In genomic region chr7:24291271-24291670, GRCh38 we compare ENCODE assay signal across 21 cellular contexts. TPM values are rescaled to one million over a fixed set of nuclear protein-coding genes. Genes with fewer than 3 reads are reported as not detected.
DNase-seq lines count a peak whose midpoint lies in the region; ATAC-seq, FAIRE-seq and TF ChIP-seq lines count a peak whose summit lies in the region.
"Had no signal": no experiment of that assay in that cellular context is flagged by ENCODE, and none has a peak within 500 bp of the region (broad histone marks: within the 10 kb centered on the region; RNA-seq: fewer than 3 reads in every experiment).

No MANE protein-coding gene starts in this region.

- H3K27me3 ChIP-seq in bronchial epithelial cell (ENCODE audit: control insufficient read depth, insufficient read depth, low read length): no peaks in the 10 kb centered on the region
- peaks cover 17 to 36% of the 10 kb centered on the region in 2 donors for H3K27me3 ChIP-seq in left lung
- H3K27me3 ChIP-seq in HepG2 (ENCODE audit: control insufficient read depth in 1 of 2, insufficient read depth in 2 of 2, low read length in 2 of 2): peaks cover 0 to 3% of the 10 kb centered on the region in 2 experiments; a peak in 1 of 5 replicates

- peaks cover 14% of the 10 kb centered on the region for H3K27me3 Mint-ChIP-seq in MCF 10A (ENCODE audit: insufficient read depth, unreplicated experiment)

- TF ChIP-seq CTCF in MCF 10A (IDR thresholded peaks at IDR 0.05; ENCODE audit: unreplicated experiment) (no peak), bronchial epithelial cell (IDR thresholded peaks at IDR 0.05; ENCODE audit: insufficient read depth, low read length, severe bottlenecking) (no peak), left lung (IDR thresholded peaks at IDR 0.05) (no peak), HepG2 (CRISPR knock-in tag; IDR thresholded peaks at IDR 0.05) (no peak)

- DNase-seq in T47D (ENCODE audit: low read depth in 1 of 2, low spot score in 1 of 2) (peak; percentile 55 to 93), MCF 10A (ENCODE audit: unreplicated experiment) (no peak), bronchial epithelial cell (ENCODE audit: low read depth) (peak; percentile 31), left lung (no peak), HepG2 (ENCODE audit: low spot score) (no peak)
- DNase-seq: AML-193; C1 segment of cervical spinal cord; CD4-positive, alpha-beta memory T cell; DMS79; IMR-90; KBM-7 had no signal

- no peak for TF ChIP-seq EP300 in HepG2 (IDR thresholded peaks at IDR 0.05; ENCODE audit: low read depth in 2 of 2, low read length in 2 of 2)
- no peak for TF ChIP-seq EP300 in HepG2 (CRISPR knock-in tag; IDR thresholded peaks at IDR 0.05; ENCODE audit: borderline replicate concordance)

- WGBS in HepG2 (ENCODE audit: low lambda C conversion rate): 5% methylated on average over 7 of the region's 7 CpGs

- H3K9me3 ChIP-seq in left lung (no peaks in the 10 kb centered on the region), HepG2 (ENCODE audit: low read length) (no peaks in the 10 kb centered on the region)
- H3K9me3 ChIP-seq: HAP-1 had no signal

- peak; percentile 70 for ATAC-seq in left lung
- no peak for ATAC-seq in HG03442 (IDR thresholded peaks at IDR 0.05; ENCODE audit: unreplicated experiment)
- ATAC-seq in GM21381 (IDR thresholded peaks at IDR 0.05; ENCODE audit: unreplicated experiment): no peak
- ATAC-seq in HepG2: no peak
- no peak for ATAC-seq in HG03571 (IDR thresholded peaks at IDR 0.05; ENCODE audit: unreplicated experiment)

- no peak for TF ChIP-seq RAD21 in HepG2 (CRISPR knock-in tag; IDR thresholded peaks at IDR 0.05)

- H3K27ac ChIP-seq in left lung (no peak overlapping the region), HepG2 (ENCODE audit: extremely low read length, insufficient read depth, low read length) (no peak overlapping the region)
- H3K27ac ChIP-seq: 22Rv1, HL-60 had no signal

- TF ChIP-seq POLR2A in HepG2 (IDR thresholded peaks at IDR 0.05; ENCODE audit: insufficient read depth in 1 of 2, low read depth in 2 of 2, low read length in 2 of 2): no peak

- no peaks in the 10 kb centered on the region for H3K36me3 ChIP-seq in bronchial epithelial cell (ENCODE audit: control insufficient read depth, insufficient read depth, low read length)
- no peaks in the 10 kb centered on the region for H3K36me3 ChIP-seq in left lung
- no peaks in the 10 kb centered on the region for H3K36me3 ChIP-seq in HepG2 (replicated peaks in 1 of 2; ENCODE audit: control insufficient read depth in 1 of 2, insufficient read depth in 2 of 2, low read length in 2 of 2)
- H3K36me3 ChIP-seq: HAP-1 had no signal

- no peak overlapping the region for H3K27ac Mint-ChIP-seq in MCF 10A (ENCODE audit: low read depth, unreplicated experiment)
- H3K27ac Mint-ChIP-seq: CD4-positive, alpha-beta memory T cell had no signal

- no peak overlapping the region for H3K4me2 ChIP-seq in HepG2 (ENCODE audit: low read depth, low read length)

- H3K4me1 Mint-ChIP-seq in MCF 10A (ENCODE audit: insufficient read depth, unreplicated experiment): peaks cover 6% of the 10 kb centered on the region

- CTCF ChIA-PET in MCF 10A (lab: Yijun Ruan, JAX): interaction anchor here (0.7 to 2.4 kb wide), 7 partner anchors 10 to 1182 kb away, joined by 3 to 24 read pairs (median 3); no protein-coding TSS in a partner anchor
- CTCF ChIA-PET in HepG2 (lab: Yijun Ruan, JAX; ENCODE audit: low intra/inter-chr PET ratio, low total read pairs): interaction anchor here (2.9 kb wide), 1 partner anchor 374 kb away, joined by 14 read pairs; no protein-coding TSS in a partner anchor

- H4K20me1 ChIP-seq in HepG2 (ENCODE audit: insufficient read depth, low read length): no peaks in the 10 kb centered on the region

- no peak for FAIRE-seq in bronchial epithelial cell (lab: Jason Lieb, UNC)
- FAIRE-seq in HepG2 (lab: Jason Lieb, UNC): no peak
- FAIRE-seq: GM12878, GM18507, H1 had no signal

- H3K9ac ChIP-seq in HepG2 (ENCODE audit: insufficient read depth, low read depth, low read length): no peak overlapping the region

- no peak overlapping the region for H2AFZ ChIP-seq in HepG2 (ENCODE audit: low read length)

- no peaks in the 10 kb centered on the region for H3K79me2 ChIP-seq in HepG2 (ENCODE audit: insufficient read depth, low read length)

- in situ Hi-C loops in T47D (cut with HindIII; ENCODE audit: low pct_unique_long_range_greater_than_20kb, low sequenced_read_pairs) (no loop called here), HepG2 (cut with HindIII; ENCODE audit: extremely low pct_ligation_motif_present, low pct_unique_long_range_greater_than_20kb) (loop anchor here (10.0 kb wide), 1 partner anchor 374 kb away; no protein-coding TSS in a partner anchor)

- intact Hi-C loops in MCF 10A (cut with micrococcal nuclease): loop anchor here (2.0 to 5.0 kb wide), 3 partner anchors 282 to 808 kb away; partner anchors contain the start of gene PALS2
- intact Hi-C loops in left lung (cut with DNase I): loop anchor here in 1 of 2 donors (5.0 kb wide), 1 partner anchor 376 kb away; no protein-coding TSS in a partner anchor
- intact Hi-C loops in HepG2 (cut with micrococcal nuclease; ENCODE audit: unreplicated experiment): loop anchor here (2.0 to 5.0 kb wide), 2 partner anchors 296 to 374 kb away; no protein-coding TSS in a partner anchor

- H3K9me3 Mint-ChIP-seq in MCF 10A (ENCODE audit: unreplicated experiment): no peaks in the 10 kb centered on the region
- H3K9me3 Mint-ChIP-seq: CD4-positive, alpha-beta memory T cell had no signal

- POLR2A ChIA-PET in MCF 10A (lab: Yijun Ruan, JAX) (no interaction called here), HepG2 (lab: Yijun Ruan, JAX) (no interaction called here)

- BruUV-seq in MCF 10A (replicated peaks; lab: Mats Ljungman, UMichigan) (no TSS peak), HepG2 (replicated peaks; lab: Mats Ljungman, UMichigan) (no TSS peak)

- H3K4me3 Mint-ChIP-seq in MCF 10A (ENCODE audit: unreplicated experiment): no peak overlapping the region
- H3K4me3 Mint-ChIP-seq: CD4-positive, alpha-beta memory T cell had no signal

- no peak overlapping the region for H3K4me3 ChIP-seq in bronchial epithelial cell (ENCODE audit: low read depth, low read length)
- H3K4me3 ChIP-seq in left lung: no peak overlapping the region
- H3K4me3 ChIP-seq in HepG2 (replicated peaks in 1 of 3; ENCODE audit: insufficient read depth in 1 of 3, low read depth in 2 of 3, low read length in 3 of 3): no peak overlapping the region
- H3K4me3 ChIP-seq: GM12878, HAP-1 had no signal

- H3K4me1 ChIP-seq in left lung: no peaks in the 10 kb centered on the region
- no peaks in the 10 kb centered on the region for H3K4me1 ChIP-seq in HepG2 (ENCODE audit: insufficient read depth, low read length)
- H3K4me1 ChIP-seq: HAP-1 had no signal

- no peaks in the 10 kb centered on the region for H3K36me3 Mint-ChIP-seq in MCF 10A (ENCODE audit: insufficient read depth, unreplicated experiment)
- H3K36me3 Mint-ChIP-seq: CD4-positive, alpha-beta memory T cell had no signal

TF ChIP-seq in HepG2, 621 proteins besides CTCF, POLR2A, EP300 and RAD21 (continues in another document):
- TF ChIP-seq IRX3 (CRISPR knock-in tag; IDR thresholded peaks at IDR 0.05; ENCODE audit: borderline replicate concordance, low read depth): no peak
- TF ChIP-seq, protein P1, sequence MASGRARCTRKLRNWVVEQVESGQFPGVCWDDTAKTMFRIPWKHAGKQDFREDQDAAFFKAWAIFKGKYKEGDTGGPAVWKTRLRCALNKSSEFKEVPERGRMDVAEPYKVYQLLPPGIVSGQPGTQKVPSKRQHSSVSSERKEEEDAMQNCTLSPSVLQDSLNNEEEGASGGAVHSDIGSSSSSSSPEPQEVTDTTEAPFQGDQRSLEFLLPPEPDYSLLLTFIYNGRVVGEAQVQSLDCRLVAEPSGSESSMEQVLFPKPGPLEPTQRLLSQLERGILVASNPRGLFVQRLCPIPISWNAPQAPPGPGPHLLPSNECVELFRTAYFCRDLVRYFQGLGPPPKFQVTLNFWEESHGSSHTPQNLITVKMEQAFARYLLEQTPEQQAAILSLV (CRISPR knock-in tag; IDR thresholded peaks at IDR 0.05; ENCODE audit: borderline replicate concordance): no peak

RNA-seq across cellular contexts. Expression of gene NPY, which starts 7.3 kb away (rescaled TPM):
- not detected in 2 replicates for total RNA-seq in MCF 10A (2022)
- total RNA-seq in bronchial epithelial cell: not detected in 2 replicates
- total RNA-seq in left lung: not detected
- not detected in 2 replicates for total RNA-seq in HepG2 (2016; rRNA removed; fragmentation: Illumina TruSeq; extraction: Trizol)
- total RNA-seq in HepG2 (2016; cell fraction: cytosol; rRNA removed; fragmentation: Illumina TruSeq; extraction: Trizol; ENCODE audit: low read depth): not detected in 2 replicates
- not detected in 2 replicates for total RNA-seq in HepG2 (2016; cell fraction: insoluble cytoplasmic fraction; rRNA removed; fragmentation: Illumina TruSeq; extraction: Trizol)
- total RNA-seq in HepG2 (2016; cell fraction: membrane; rRNA removed; fragmentation: Illumina TruSeq; extraction: Trizol): not detected in 2 replicates
- total RNA-seq in HepG2 (2016; cell fraction: nucleus; rRNA removed; fragmentation: Illumina TruSeq; extraction: Trizol): not detected in 2 replicates
- polyA plus RNA-seq in HepG2 (2011; rRNA removed): not detected in 2 replicates
- polyA plus RNA-seq in HepG2 (2011; cell fraction: cytosol; rRNA removed): not detected in 2 replicates
- polyA plus RNA-seq in HepG2 (2011; cell fraction: nucleus; rRNA removed): not detected in 2 replicates
- not detected in 2 replicates for polyA plus RNA-seq in HepG2 (2012)
- not detected in 2 replicates for polyA plus RNA-seq in HepG2 (2016; cell fraction: cytosol; fragmentation: Illumina TruSeq; extraction: Trizol; ENCODE audit: low read depth)
- polyA plus RNA-seq in HepG2 (2016; cell fraction: insoluble cytoplasmic fraction; fragmentation: Illumina TruSeq; extraction: Trizol; ENCODE audit: low read depth): not detected in 2 replicates
- polyA plus RNA-seq in HepG2 (2016; cell fraction: membrane; fragmentation: Illumina TruSeq; extraction: Trizol; ENCODE audit: low read depth): not detected in 2 replicates
- polyA plus RNA-seq in HepG2 (2016; cell fraction: nucleus; fragmentation: Illumina TruSeq; extraction: Trizol; ENCODE audit: insufficient read depth, low read depth): not detected in 2 replicates
- polyA minus RNA-seq in HepG2 (2011; rRNA and poly(A)+ RNA removed; ENCODE audit: low replicate concordance): not detected in 2 replicates
- polyA minus RNA-seq in HepG2 (2011; cell fraction: cytosol; rRNA and poly(A)+ RNA removed): not detected in 2 replicates
- polyA minus RNA-seq in HepG2 (2011; cell fraction: nucleus; rRNA and poly(A)+ RNA removed): not detected in 2 replicates
- total RNA-seq: CD4-positive, alpha-beta memory T cell; G401; GM12878; IMR-90 had no signal
- polyA plus RNA-seq: CD4-positive, alpha-beta memory T cell; GM12878; IMR-90 had no signal

Comparison
In these comparisons a context has a peak if more than half of its experiments do, and no peak if none do; other contexts are left out.
1. DNase-seq: peak in T47D (2 of 2) and bronchial epithelial cell (single experiment); none in MCF 10A (single experiment), left lung (0 of 2) and HepG2 (single experiment).